In genomic region chr13:93017493-93018112, GRCh38 we compare ENCODE assay signal across 23 cellular contexts.
DNase-seq lines count a peak whose midpoint lies in the region; ATAC-seq, FAIRE-seq and TF ChIP-seq lines count a peak whose summit lies in the region.
"Had no signal": no experiment of that assay in that cellular context is flagged by ENCODE, and none has a peak within 500 bp of the region (broad histone marks: within the 10 kb centered on the region; RNA-seq: fewer than 3 reads in every experiment).

No MANE protein-coding gene starts in this region.

- H3K9me1 ChIP-seq in K562 (ENCODE audit: control insufficient read depth, insufficient read depth, low read length), result no peaks in the 10 kb centered on the region

- FAIRE-seq in H54 (lab: Jason Lieb, UNC) (peak; percentile 62), K562 (lab: Jason Lieb, UNC) (no peak)
- FAIRE-seq: A549, D721Med, G401.6, GM12891, GM19239 had no signal

- TF ChIP-seq CTCF in K562 (IDR thresholded peaks at IDR 0.05 in 2 of 3, conservative IDR thresholded peaks at IDR 0.05 in 1 of 3; ENCODE audit: insufficient read depth in 2 of 3, low read depth in 1 of 3, low read length in 3 of 3) (no peak), stomach (IDR thresholded peaks at IDR 0.05) (no peak)
- no peak for TF ChIP-seq CTCF in activated CD8-positive, alpha-beta T cell treated with anti-CD3 and anti-CD28 coated beads for 36 hours (IDR thresholded peaks at IDR 0.05)

- no peak for TF ChIP-seq RAD21 in K562 (CRISPR knock-in tag; conservative IDR thresholded peaks at IDR 0.05 in 1 of 2, IDR thresholded peaks at IDR 0.05 in 1 of 2)

- H3K27me3 Mint-ChIP-seq in activated CD8-positive, alpha-beta T cell treated with anti-CD3 and anti-CD28 coated beads for 36 hours, result no peaks in the 10 kb centered on the region
- H3K27me3 Mint-ChIP-seq: B cell; CD4-positive, alpha-beta T cell had no signal

- CTCF ChIA-PET in K562 (lab: Yijun Ruan, JAX; ENCODE audit: low intra/inter-chr PET ratio), result no interaction called here
- CTCF ChIA-PET in activated CD8-positive, alpha-beta T cell treated with anti-CD3 and anti-CD28 coated beads for 36 hours (lab: Charles Lee), result no interaction called here

- H3K4me3 Mint-ChIP-seq in activated CD8-positive, alpha-beta T cell treated with anti-CD3 and anti-CD28 coated beads for 36 hours, result no peak overlapping the region
- H3K4me3 Mint-ChIP-seq: B cell; CD4-positive, alpha-beta T cell; CD8-positive, alpha-beta T cell had no signal

- no peaks in the 10 kb centered on the region for H4K20me1 ChIP-seq in K562 (replicated peaks; ENCODE audit: control insufficient read depth, insufficient read depth, low read length)
- H4K20me1 ChIP-seq: BLaER1 treated with 17β-estradiol and CSF1 and Interleukin-3, amounts not matched to agents 10 nM and 100 nM had no signal

- DNase-seq in H54 (ENCODE audit: insufficient read length, low spot score) (no peak), adipocyte (ENCODE audit: low read depth) (no peak), K562 (ENCODE audit: extremely low read depth in 1 of 4, low spot score in 3 of 4) (no peak), stomach (no peak), MV-4-11 (lab: John Stamatoyannopoulos, UW) (no peak)
- no peak for DNase-seq in activated CD8-positive, alpha-beta T cell treated with anti-CD3 and anti-CD28 coated beads for 36 hours
- DNase-seq: 8988T; AML-193; Caco-2; Calu3; CD4-positive, alpha-beta T cell; CD8-positive, alpha-beta T cell; DMS79 treated with DMSO at 0.1 percent for 48 hours; GF-D8 had no signal

- H3K36me3 ChIP-seq in adipocyte (ENCODE audit: control insufficient read depth, insufficient read depth, low read length, severe bottlenecking) (no peaks in the 10 kb centered on the region), K562 (ENCODE audit: control insufficient read depth, insufficient read depth, low read length) (no peaks in the 10 kb centered on the region), stomach (no peaks in the 10 kb centered on the region)
- H3K36me3 ChIP-seq: BLaER1 treated with 17β-estradiol and CSF1 and Interleukin-3, amounts not matched to agents 10 nM and 100 nM had no signal

- H3K27ac ChIP-seq in K562 (ENCODE audit: extremely low read depth, low read depth, low read length) (no peak overlapping the region), stomach (no peak overlapping the region)
- H3K27ac ChIP-seq: A549; BLaER1 treated with 17β-estradiol and CSF1 and Interleukin-3, amounts not matched to agents 10 nM and 100 nM; C4-2B had no signal

- in situ Hi-C loops in K562 (cut with MboI), result no loop called here

- H3K4me1 Mint-ChIP-seq in activated CD8-positive, alpha-beta T cell treated with anti-CD3 and anti-CD28 coated beads for 36 hours (ENCODE audit: low read depth), result no peaks in the 10 kb centered on the region
- H3K4me1 Mint-ChIP-seq: B cell had no signal

- H3K36me3 Mint-ChIP-seq in activated CD8-positive, alpha-beta T cell treated with anti-CD3 and anti-CD28 coated beads for 36 hours (ENCODE audit: low read depth), result no peaks in the 10 kb centered on the region
- H3K36me3 Mint-ChIP-seq: CD8-positive, alpha-beta T cell had no signal

- BruUV-seq in K562 (replicated peaks; lab: Mats Ljungman, UMichigan), result no TSS peak

- intact Hi-C loops in K562 (cut with micrococcal nuclease), result no loop called here
- intact Hi-C loops in stomach (cut with DNase I; ENCODE audit: low total_unique reads), result no loop called here
- intact Hi-C loops in activated CD8-positive, alpha-beta T cell treated with anti-CD3 and anti-CD28 coated beads for 36 hours (cut with micrococcal nuclease), result no loop called here

- TF ChIP-seq EP300 in K562 (IDR thresholded peaks at IDR 0.05; ENCODE audit: low read length), result no peak
- TF ChIP-seq EP300 in stomach (IDR thresholded peaks at IDR 0.05), result no peak

- H3K79me2 ChIP-seq in K562 (ENCODE audit: control insufficient read depth, insufficient read depth, low read length), result no peaks in the 10 kb centered on the region

- no peaks in the 10 kb centered on the region for H3K4me1 ChIP-seq in adipocyte (ENCODE audit: control insufficient read depth, insufficient read depth, low read length)
- no peaks in the 10 kb centered on the region for H3K4me1 ChIP-seq in K562 (replicated peaks in 1 of 2; ENCODE audit: control insufficient read depth in 2 of 2, insufficient read depth in 2 of 2, low read length in 2 of 2)
- H3K4me1 ChIP-seq in stomach, result no peaks in the 10 kb centered on the region
- H3K4me1 ChIP-seq: A549; BLaER1 treated with 17β-estradiol and CSF1 and Interleukin-3, amounts not matched to agents 10 nM and 100 nM; Caco-2 had no signal

- POLR2A ChIA-PET in K562 (lab: Yijun Ruan, JAX), result no interaction called here
- POLR2A ChIA-PET in activated CD8-positive, alpha-beta T cell treated with anti-CD3 and anti-CD28 coated beads for 36 hours (lab: Charles Lee), result no interaction called here

- H3K4me3 ChIP-seq in adipocyte (ENCODE audit: low read length), result peak overlapping the region; percentile 19
- H3K4me3 ChIP-seq in K562, result no peak overlapping the region
- H3K4me3 ChIP-seq in stomach, result no peak overlapping the region
- H3K4me3 ChIP-seq: A549; BLaER1 treated with 17β-estradiol and CSF1 and Interleukin-3, amounts not matched to agents 10 nM and 100 nM had no signal

- no peak overlapping the region for H3K4me2 ChIP-seq in K562 (ENCODE audit: insufficient read depth, low read length)
- H3K4me2 ChIP-seq: A549; BLaER1 treated with 17β-estradiol and CSF1 and Interleukin-3, amounts not matched to agents 10 nM and 100 nM had no signal

- H3K9me3 Mint-ChIP-seq in activated CD8-positive, alpha-beta T cell treated with anti-CD3 and anti-CD28 coated beads for 36 hours, result peaks cover 30% of the 10 kb centered on the region

- H2AFZ ChIP-seq in K562 (ENCODE audit: low read depth, low read length), result no peak overlapping the region

- H3K9ac ChIP-seq in adipocyte (ENCODE audit: low read length), result no peak overlapping the region
- H3K9ac ChIP-seq in K562 (ENCODE audit: insufficient read depth in 1 of 2, low read depth in 2 of 2, low read length in 2 of 2), result no peak overlapping the region
- H3K9ac ChIP-seq: BLaER1 treated with 17β-estradiol and CSF1 and Interleukin-3, amounts not matched to agents 10 nM and 100 nM had no signal

- ATAC-seq in K562, result no peak
- ATAC-seq in HG03457 (IDR thresholded peaks at IDR 0.05; ENCODE audit: unreplicated experiment), result no peak
- ATAC-seq in activated CD8-positive, alpha-beta T cell treated with anti-CD3 and anti-CD28 coated beads for 36 hours, result no peak
- ATAC-seq: A549; CD8-positive, alpha-beta T cell had no signal

- peaks cover 88% of the 10 kb centered on the region for H3K9me3 ChIP-seq in adipocyte (ENCODE audit: control insufficient read depth, low read length)
- no peaks in the 10 kb centered on the region for H3K9me3 ChIP-seq in K562 (replicated peaks; ENCODE audit: control insufficient read depth, insufficient read depth, low read depth, low read length)
- H3K9me3 ChIP-seq in stomach, result peaks cover 0 to 49% (median 16%) of the 10 kb centered on the region in 4 donors

- no peak for TF ChIP-seq POLR2A in H54 (IDR thresholded peaks at IDR 0.05; ENCODE audit: low read depth, low read length)
- TF ChIP-seq POLR2A in K562 (conservative IDR thresholded peaks at IDR 0.05), result no peak
- TF ChIP-seq POLR2A in stomach (IDR thresholded peaks at IDR 0.05), result no peak

- H3K27ac Mint-ChIP-seq in activated CD8-positive, alpha-beta T cell treated with anti-CD3 and anti-CD28 coated beads for 36 hours, result no peak overlapping the region
- H3K27ac Mint-ChIP-seq: B cell; CD4-positive, alpha-beta T cell; CD8-positive, alpha-beta T cell had no signal

- 9% methylated on average over 1 of the region's 1 CpG for WGBS in K562 (ENCODE audit: insufficient coverage, low coverage, missing lambda C conversion rate)
- WGBS in stomach, 5 donors, result 48 to 78% (median 72%) methylated on average over 1 of the region's 1 CpG

- no peaks in the 10 kb centered on the region for H3K27me3 ChIP-seq in adipocyte (replicated peaks; ENCODE audit: control insufficient read depth, insufficient read depth, low read length)
- H3K27me3 ChIP-seq in K562 (ENCODE audit: control insufficient read depth in 2 of 2, insufficient read depth in 2 of 2, low read length in 2 of 2), result no peaks in the 10 kb centered on the region
- no peaks in the 10 kb centered on the region for H3K27me3 ChIP-seq in stomach
- H3K27me3 ChIP-seq: BLaER1 treated with 17β-estradiol and CSF1 and Interleukin-3, amounts not matched to agents 10 nM and 100 nM had no signal

TF ChIP-seq in K562, 482 proteins besides CTCF, POLR2A, EP300 and RAD21:
- no peak for TF ChIP-seq NUFIP1 (IDR thresholded peaks at IDR 0.05; ENCODE audit: partially characterized antibody)
- 0 out of 2 replicates have a peak, but pooled peaks have one; percentile 59 for TF ChIP-seq ZNF274 (IDR thresholded peaks at IDR 0.05; ENCODE audit: borderline replicate concordance, low read depth, low read length)
TF ChIP-seq in K562: peak in this region for 1.
